Comparison of ENCODE assay signal across 8 cellular contexts in the genomic region with DNA sequence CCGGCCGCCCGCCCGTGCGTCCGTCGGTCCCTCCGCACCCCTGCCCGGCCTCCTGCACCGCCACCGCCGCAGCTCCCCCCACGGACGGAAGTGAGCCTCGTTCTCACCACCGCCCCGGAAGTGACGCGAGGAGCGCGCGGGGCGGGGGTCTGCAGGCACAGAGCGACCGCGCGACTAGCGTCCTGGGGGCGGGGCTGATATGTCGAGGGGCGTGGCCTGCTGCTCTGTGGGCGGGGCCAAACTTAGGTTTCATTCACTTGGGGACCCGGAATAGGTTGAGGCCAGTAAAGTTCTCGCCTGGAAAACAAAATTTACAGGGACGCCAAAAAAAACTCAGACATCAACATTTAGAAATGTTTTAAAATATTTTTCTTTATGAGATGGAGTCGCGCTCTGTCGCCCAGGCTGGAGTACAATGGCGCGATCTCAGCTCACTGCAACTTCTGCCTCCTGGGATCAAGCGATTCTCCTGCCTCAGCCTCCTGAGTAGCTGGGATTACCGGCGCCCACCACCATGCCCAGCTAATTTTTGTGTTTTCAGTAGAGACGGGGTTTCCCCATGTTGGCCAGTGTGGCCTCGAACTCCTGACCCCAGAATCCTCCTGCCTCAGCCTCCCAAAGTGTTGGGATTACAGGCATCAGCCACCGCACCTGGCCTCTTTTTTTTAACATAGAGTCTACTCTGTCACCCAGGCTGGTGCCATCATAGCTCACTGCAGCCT. TPM values are rescaled to one million over a fixed set of nuclear protein-coding genes. Genes with fewer than 3 reads are reported as not detected.
DNase-seq lines count a peak whose midpoint lies in the region; ATAC-seq and TF ChIP-seq lines count a peak whose summit lies in the region.
"Not testable (repeated sequence)": the region's sequence is repeated elsewhere in the genome, so short reads cannot be mapped to it uniquely, and the experiment has no call there.

A gene (minus strand): TSS at position 99 of the 722 bp plus-strand sequence. CDS start 3,930 bp downstream, outside the sequence.

- H3K4me1 Mint-ChIP-seq in CD8-positive, alpha-beta T cell (ENCODE audit: low read depth), result peaks cover 36% of the 10 kb centered on the region

- not testable (repeated sequence) for H3K36me3 ChIP-seq in CD8-positive, alpha-beta T cell (ENCODE audit: insufficient read depth, low read length); mesendoderm (ENCODE audit: control insufficient read depth, insufficient read depth, low read length)

- H3K18ac ChIP-seq in mesendoderm (ENCODE audit: low read length), result peak within 1 kb of the TSS; percentile 43

- not testable (repeated sequence) for H2BK5ac ChIP-seq in mesendoderm (ENCODE audit: low read length)

- not testable (repeated sequence) for H3K27me3 ChIP-seq in CD8-positive, alpha-beta T cell (ENCODE audit: insufficient read depth, low read length); mesendoderm (ENCODE audit: insufficient read depth, low read length, poor library complexity)

- H3K4me3 Mint-ChIP-seq in CD8-positive, alpha-beta T cell, result peak within 1 kb of the TSS; percentile 100

- WGBS in mesendoderm (ENCODE audit: extremely low coverage, insufficient coverage, low lambda C conversion rate), result no CpG with 5 or more reads among the region's 46 CpGs

- H3K27ac Mint-ChIP-seq in CD8-positive, alpha-beta T cell, result peak within 1 kb of the TSS; percentile 99

- H3K4ac ChIP-seq in mesendoderm (ENCODE audit: low read depth, low read length), result not testable (repeated sequence)

- intact Hi-C loops in CD8-positive, alpha-beta T cell (cut with DNase I, micrococcal nuclease), result loop anchor here (1.0 kb wide), 4 partner anchors 9 to 21 kb away; a partner anchor contains a TSS

- in situ Hi-C loops in endometrial microvascular endothelial cells (cut with HindIII; ENCODE audit: inconsistent ontology term, low pct_unique_long_range_greater_than_20kb, low sequenced_read_pairs), result not testable (repeated sequence)

- peak within 1 kb of the TSS; percentile 77 for H3K4me3 ChIP-seq in CD8-positive, alpha-beta T cell (ENCODE audit: low read depth, low read length)
- peak within 1 kb of the TSS; percentile 90 for H3K4me3 ChIP-seq in mesendoderm (ENCODE audit: low read length)

- H3K27ac ChIP-seq in CD8-positive, alpha-beta T cell (ENCODE audit: low read depth, low read length), result peak within 1 kb of the TSS; percentile 92
- not testable (repeated sequence) for H3K27ac ChIP-seq in mesendoderm (ENCODE audit: low read depth, low read length)

- CTCF ChIA-PET in CD8-positive, alpha-beta T cell (lab: Charles Lee), result interaction anchor here (0.8 to 1.7 kb wide), 4 partner anchors 11 to 44 kb away, joined by 3 to 4 read pairs (median 3); no protein-coding TSS in a partner anchor

- H4K5ac ChIP-seq in mesendoderm (ENCODE audit: low read length), result not testable (repeated sequence)

- POLR2A ChIA-PET in CD8-positive, alpha-beta T cell (lab: Charles Lee), result interaction anchor here (0.6 to 2.7 kb wide), 6 partner anchors 9 to 737 kb away, joined by 3 to 19 read pairs (median 3); no protein-coding TSS in a partner anchor

- not testable (repeated sequence) for TF ChIP-seq RAD21 in Ishikawa (IDR thresholded peaks at IDR 0.05; ENCODE audit: low read depth)

- peak; percentile 63 for ATAC-seq in CD8-positive, alpha-beta T cell
- peak; percentile 68 for ATAC-seq in GM21390 (IDR thresholded peaks at IDR 0.05; ENCODE audit: unreplicated experiment)

- H3K79me2 ChIP-seq in mesendoderm (ENCODE audit: control insufficient read depth, insufficient read depth, low read length), result peaks cover 28% of the 10 kb centered on the region

- peak; percentile 90 to 98 (median 94) for DNase-seq in CD8-positive, alpha-beta T cell
- DNase-seq in OCI-M2 (lab: John Stamatoyannopoulos, UW; ENCODE audit: unreplicated experiment) (peak; percentile 62), activated T-cell treated with anti-CD3 and anti-CD28 coated beads for 1 hour (ENCODE audit: low read depth) (peak; percentile 95), mesendoderm (peak; percentile 95)
- DNase-seq in stimulated activated CD8-positive, alpha-beta memory T cell treated with anti-CD3 and anti-CD28 coated beads, Interleukin-12 subunit alpha, Interleukin-12 subunit beta, amount 100 ng/mL, for 1 hour (ENCODE audit: low read depth), result peak; percentile 93

- H2BK15ac ChIP-seq in mesendoderm (replicated peaks; ENCODE audit: low read depth), result not testable (repeated sequence)

- H3K9me3 ChIP-seq in CD8-positive, alpha-beta T cell (ENCODE audit: low read length), result not testable (repeated sequence)

- peaks cover 33% of the 10 kb centered on the region for H3K4me1 ChIP-seq in CD8-positive, alpha-beta T cell (ENCODE audit: insufficient read depth, low read length)
- H3K4me1 ChIP-seq in mesendoderm (ENCODE audit: control insufficient read depth, low read depth, low read length), result not testable (repeated sequence)

- H3K56ac ChIP-seq in mesendoderm (ENCODE audit: low read length), result peak within 1 kb of the TSS; percentile 92

- H3K27me3 Mint-ChIP-seq in CD8-positive, alpha-beta T cell (ENCODE audit: low read depth), result not testable (repeated sequence)

- TF ChIP-seq CTCF in CD8-positive, alpha-beta T cell (IDR thresholded peaks at IDR 0.05), result not testable (repeated sequence)

- H3K9ac ChIP-seq in mesendoderm (ENCODE audit: low read length), result peak within 1 kb of the TSS; percentile 89

- H2BK120ac ChIP-seq in mesendoderm (ENCODE audit: low read depth, low read length), result not testable (repeated sequence)

- H2AK5ac ChIP-seq in mesendoderm (ENCODE audit: low read length), result not testable (repeated sequence)

- H3K79me1 ChIP-seq in mesendoderm (ENCODE audit: low read length), result peaks cover 23% of the 10 kb centered on the region

- H3K9me3 Mint-ChIP-seq in CD8-positive, alpha-beta T cell, result not testable (repeated sequence)

- not testable (repeated sequence) for TF ChIP-seq EP300 in Ishikawa (IDR thresholded peaks at IDR 0.05; ENCODE audit: borderline replicate concordance)

- H3K36me3 Mint-ChIP-seq in CD8-positive, alpha-beta T cell, result peaks cover 23% of the 10 kb centered on the region

- not testable (repeated sequence) for H4K8ac ChIP-seq in mesendoderm (ENCODE audit: low read depth, low read length)

- H3K4me2 ChIP-seq in mesendoderm (ENCODE audit: low read length), result peak within 1 kb of the TSS; percentile 93

- H3K23ac ChIP-seq in mesendoderm (ENCODE audit: low read length), result not testable (repeated sequence)

TF ChIP-seq in Ishikawa, 13 proteins besides CTCF, POLR2A, EP300 and RAD21:
- TF ChIP-seq CREB1 (IDR thresholded peaks at IDR 0.05; ENCODE audit: low read depth), result peak; percentile 77
- peak; percentile 58; the same call in 1 of the 2 replicates for TF ChIP-seq TAF1 (IDR thresholded peaks at IDR 0.05; ENCODE audit: low read depth)

RNA-seq across cellular contexts. Expression of the gene that starts here (rescaled TPM):
- 100 to 1,000 TPM; 204 TPM for total RNA-seq in CD8-positive, alpha-beta T cell
- 149 TPM for total RNA-seq in endometrial microvascular endothelial cells (ENCODE audit: inconsistent ontology term)
- polyA plus RNA-seq in mesendoderm (2013, experiment 1 of 2), result 33.9 TPM
- polyA plus RNA-seq in mesendoderm (2013, experiment 2 of 2), result 34.1 TPM
